Comparison of ENCODE assay signal across 1 cellular context in genomic region chr20:4297141-4297826, GRCh38.
TF ChIP-seq lines count a peak whose summit lies in the region.

No MANE protein-coding gene starts in this region.

TF ChIP-seq in HepG2, 621 proteins besides CTCF, POLR2A, EP300 and RAD21 (continued from another document):
- no peak for TF ChIP-seq ZBTB40 (IDR thresholded peaks at IDR 0.05)
- TF ChIP-seq ZBTB40 (CRISPR knock-in tag; IDR thresholded peaks at IDR 0.05) = 0 out of 2 replicates have a peak, but pooled peaks have one; percentile 16
- TF ChIP-seq, protein P1, sequence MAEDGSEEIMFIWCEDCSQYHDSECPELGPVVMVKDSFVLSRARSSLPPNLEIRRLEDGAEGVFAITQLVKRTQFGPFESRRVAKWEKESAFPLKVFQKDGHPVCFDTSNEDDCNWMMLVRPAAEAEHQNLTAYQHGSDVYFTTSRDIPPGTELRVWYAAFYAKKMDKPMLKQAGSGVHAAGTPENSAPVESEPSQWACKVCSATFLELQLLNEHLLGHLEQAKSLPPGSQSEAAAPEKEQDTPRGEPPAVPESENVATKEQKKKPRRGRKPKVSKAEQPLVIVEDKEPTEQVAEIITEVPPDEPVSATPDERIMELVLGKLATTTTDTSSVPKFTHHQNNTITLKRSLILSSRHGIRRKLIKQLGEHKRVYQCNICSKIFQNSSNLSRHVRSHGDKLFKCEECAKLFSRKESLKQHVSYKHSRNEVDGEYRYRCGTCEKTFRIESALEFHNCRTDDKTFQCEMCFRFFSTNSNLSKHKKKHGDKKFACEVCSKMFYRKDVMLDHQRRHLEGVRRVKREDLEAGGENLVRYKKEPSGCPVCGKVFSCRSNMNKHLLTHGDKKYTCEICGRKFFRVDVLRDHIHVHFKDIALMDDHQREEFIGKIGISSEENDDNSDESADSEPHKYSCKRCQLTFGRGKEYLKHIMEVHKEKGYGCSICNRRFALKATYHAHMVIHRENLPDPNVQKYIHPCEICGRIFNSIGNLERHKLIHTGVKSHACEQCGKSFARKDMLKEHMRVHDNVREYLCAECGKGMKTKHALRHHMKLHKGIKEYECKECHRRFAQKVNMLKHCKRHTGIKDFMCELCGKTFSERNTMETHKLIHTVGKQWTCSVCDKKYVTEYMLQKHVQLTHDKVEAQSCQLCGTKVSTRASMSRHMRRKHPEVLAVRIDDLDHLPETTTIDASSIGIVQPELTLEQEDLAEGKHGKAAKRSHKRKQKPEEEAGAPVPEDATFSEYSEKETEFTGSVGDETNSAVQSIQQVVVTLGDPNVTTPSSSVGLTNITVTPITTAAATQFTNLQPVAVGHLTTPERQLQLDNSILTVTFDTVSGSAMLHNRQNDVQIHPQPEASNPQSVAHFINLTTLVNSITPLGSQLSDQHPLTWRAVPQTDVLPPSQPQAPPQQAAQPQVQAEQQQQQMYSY (CRISPR knock-in tag; IDR thresholded peaks at IDR 0.05) = peak; percentile 79; the same call in 1 of the 2 replicates
